26 cellular contexts compared by ENCODE assay signal in the genomic region with DNA sequence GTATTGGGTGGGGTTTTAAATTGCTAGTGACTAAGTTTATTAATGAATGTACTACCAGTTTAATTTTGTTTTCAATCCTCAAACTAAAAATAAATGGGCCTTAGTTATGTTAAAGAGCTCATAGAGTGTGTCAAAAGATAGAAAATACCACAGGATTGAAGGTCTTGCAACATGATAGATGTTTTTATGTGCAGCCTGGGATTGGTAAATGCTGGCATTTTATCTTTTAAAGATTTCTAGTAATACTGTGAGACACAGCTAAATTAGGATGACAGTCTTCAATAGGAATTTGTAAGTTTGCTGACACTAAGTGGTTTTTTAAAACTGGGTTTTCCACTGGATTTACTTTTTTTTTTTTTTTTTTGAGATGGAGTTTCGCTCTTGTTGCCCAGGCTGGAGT.
DNase-seq lines count a peak whose midpoint lies in the region; ATAC-seq and TF ChIP-seq lines count a peak whose summit lies in the region.
"Had no signal": no experiment of that assay in that cellular context is flagged by ENCODE, and none has a peak within 500 bp of the region (broad histone marks: within the 10 kb centered on the region; RNA-seq: fewer than 3 reads in every experiment).

No MANE protein-coding gene starts in this region.

- H3K4me3 ChIP-seq in BJ (ENCODE audit: low read depth, low read length) = no peak overlapping the region
- no peak overlapping the region for H3K4me3 ChIP-seq in brain microvascular endothelial cell (ENCODE audit: low read depth, low read length)
- H3K4me3 ChIP-seq in osteoblast (ENCODE audit: insufficient read depth, low read length) = no peak overlapping the region
- no peak overlapping the region for H3K4me3 ChIP-seq in left ventricle myocardium inferior
- H3K4me3 ChIP-seq: K562, prostate gland, skin epidermis had no signal

- H3K27me3 ChIP-seq in BJ (ENCODE audit: control insufficient read depth, insufficient read depth, low read length) (no peaks in the 10 kb centered on the region), brain microvascular endothelial cell (replicated peaks) (no peaks in the 10 kb centered on the region), osteoblast (ENCODE audit: insufficient read depth, low read length) (no peaks in the 10 kb centered on the region), left ventricle myocardium inferior (ENCODE audit: low read depth) (no peaks in the 10 kb centered on the region)
- H3K27me3 ChIP-seq: BE2C had no signal

- peak overlapping the region; percentile 22 for H3K4me2 ChIP-seq in osteoblast (ENCODE audit: insufficient read depth, low read length)

- H3K36me3 ChIP-seq in BJ (ENCODE audit: control insufficient read depth, insufficient read depth, low read length) (no peaks in the 10 kb centered on the region), brain microvascular endothelial cell (replicated peaks) (no peaks in the 10 kb centered on the region), osteoblast (ENCODE audit: insufficient read depth, low read length) (no peaks in the 10 kb centered on the region), left ventricle myocardium inferior (no peaks in the 10 kb centered on the region)
- H3K36me3 ChIP-seq: BE2C, prostate gland had no signal

- TF ChIP-seq CTCF in BJ (IDR thresholded peaks at IDR 0.05; ENCODE audit: insufficient read depth, low read depth, low read length) (no peak), brain microvascular endothelial cell (IDR thresholded peaks at IDR 0.05; ENCODE audit: low read depth, low read length, missing control alignments) (no peak), osteoblast (IDR thresholded peaks at IDR 0.05; ENCODE audit: extremely low read depth, low read depth, low read length) (no peak), left ventricle myocardium inferior (IDR thresholded peaks at IDR 0.05; ENCODE audit: borderline replicate concordance) (no peak)

- no peak for ATAC-seq in GM21786 (IDR thresholded peaks at IDR 0.05; ENCODE audit: unreplicated experiment)
- ATAC-seq: K562, left lobe of liver had no signal

- H3K4me1 ChIP-seq in osteoblast (ENCODE audit: insufficient read depth, low read length) (peaks cover 19% of the 10 kb centered on the region), left ventricle myocardium inferior (peaks cover 49% of the 10 kb centered on the region)
- H3K4me1 ChIP-seq: prostate gland had no signal

- peaks cover 11% of the 10 kb centered on the region for H4K20me1 ChIP-seq in osteoblast (ENCODE audit: insufficient read depth, low read length)

- H2AFZ ChIP-seq in osteoblast (ENCODE audit: low read length) = no peak overlapping the region

- no peak overlapping the region for H3K27ac ChIP-seq in brain microvascular endothelial cell
- peak overlapping the region; percentile 6 for H3K27ac ChIP-seq in osteoblast (ENCODE audit: low read depth, low read length)
- no peak overlapping the region for H3K27ac ChIP-seq in left ventricle myocardium inferior (replicated peaks)
- H3K27ac ChIP-seq: prostate gland, skin epidermis, VCaP had no signal

- CTCF ChIA-PET in BJ (lab: Yijun Ruan, JAX) = interaction anchor here (0.8 to 1.6 kb wide), 5 partner anchors 9 to 55 kb away, joined by 4 to 7 read pairs (median 4); a partner anchor contains a TSS

- peaks cover 47% of the 10 kb centered on the region for H3K79me2 ChIP-seq in osteoblast (ENCODE audit: insufficient read depth, low read length)

- POLR2A ChIA-PET in BJ (lab: Charles Lee) = interaction anchor here (0.7 kb wide), 1 partner anchor 28 kb away, joined by 19 read pairs; no protein-coding TSS in a partner anchor

- no peaks in the 10 kb centered on the region for H3K9me3 ChIP-seq in osteoblast (ENCODE audit: low read depth, low read length)
- H3K9me3 ChIP-seq in left ventricle myocardium inferior (replicated peaks) = no peaks in the 10 kb centered on the region
- H3K9me3 ChIP-seq: BE2C, prostate gland had no signal

- DNase-seq in BJ (ENCODE audit: low read depth) (peak; percentile 41), HCEC 1CT (peak; percentile 3), brain microvascular endothelial cell (peak; percentile 17), osteoblast (ENCODE audit: insufficient read length, low spot score, missing footprints) (peak; percentile 41), left ventricle myocardium inferior (no peak), DMS153 (lab: John Stamatoyannopoulos, UW) (no peak), glomerular visceral epithelial cell (ENCODE audit: extremely low spot score) (no peak)
- DNase-seq: activated CD4-positive, alpha-beta T cell treated with anti-CD3 and anti-CD28 coated beads, Interleukin-2, amount 50 U/mL, for 1 hour; activated CD8-positive, alpha-beta memory T cell treated with anti-CD3 and anti-CD28 coated beads, Interleukin-2, amount 50 U/mL, for 4 hours; activated effector memory CD4-positive, alpha-beta T cell treated with anti-CD3 and anti-CD28 coated beads, Interleukin-2, amount 50 U/mL, for 16 hours; BE2C; effector CD8-positive, alpha-beta T cell; GDM1; head of caudate nucleus; NCI-H187; NCI-H2227 treated with DMSO at 0.1 percent for 48 hours; NCI-H82; SHP77; stimulated activated CD4-positive, alpha-beta T cell treated with anti-CD3 and anti-CD28 coated beads, Interleukin-2, amount 100 ng/mL, for 48 hours; stimulated activated naive CD4-positive, alpha-beta T cell treated with Interleukin-2 at 50 U/mL for 16 hours had no signal

- in situ Hi-C loops in brain microvascular endothelial cell (cut with HindIII; ENCODE audit: low pct_ligation_motif_present, low sequenced_read_pairs) = no loop called here

- intact Hi-C loops in left ventricle myocardium inferior (cut with micrococcal nuclease) = no loop called here

Comparison
In these comparisons a context has a peak if more than half of its experiments do, and no peak if none do; other contexts are left out.
1. DNase-seq: peak in BJ (single experiment), HCEC 1CT (single experiment), brain microvascular endothelial cell (single experiment) and osteoblast (single experiment); none in left ventricle myocardium inferior (single experiment), DMS153 (single experiment) and glomerular visceral epithelial cell (single experiment).